In the genomic region with DNA sequence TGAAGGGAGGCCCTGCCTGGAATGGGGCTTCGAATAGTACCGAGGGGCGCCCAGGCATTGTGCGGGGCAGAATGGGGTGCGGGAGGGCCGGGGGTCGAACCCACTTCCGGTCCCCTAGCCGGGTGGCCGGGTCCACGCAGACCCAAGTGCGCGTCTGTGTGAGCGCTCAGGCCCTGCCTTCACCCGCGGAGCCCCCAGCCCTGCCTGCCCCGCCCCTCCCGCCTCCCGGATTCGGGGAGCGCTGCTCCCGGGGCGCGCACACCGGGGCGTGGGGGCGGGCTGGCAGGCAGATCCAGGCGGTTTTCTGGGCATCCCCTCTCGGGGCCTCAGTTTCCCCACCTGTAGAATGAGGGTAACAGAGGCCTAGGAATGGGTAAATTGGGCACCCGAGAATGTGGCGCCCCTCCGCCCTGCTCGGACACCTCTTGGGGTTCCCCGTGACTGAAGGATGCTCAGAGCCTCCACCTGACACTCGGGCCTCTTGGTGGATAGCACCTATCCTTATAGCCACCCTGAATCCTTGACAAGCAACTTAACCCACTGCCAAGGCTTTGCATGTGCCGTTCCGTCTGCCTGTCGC, we compare ENCODE assay signal across 8 cellular contexts. TPM values are rescaled to one million over a fixed set of nuclear protein-coding genes. Genes with fewer than 3 reads are reported as not detected.
DNase-seq lines count a peak whose midpoint lies in the region; ATAC-seq and TF ChIP-seq lines count a peak whose summit lies in the region.

No MANE protein-coding gene starts in this region.

- no peak for TF ChIP-seq CTCF in AG04450 (IDR thresholded peaks at IDR 0.05; ENCODE audit: low read depth, low read length)
- no peak for TF ChIP-seq CTCF in HEK293 (tag by site-specific recombination; IDR thresholded peaks at IDR 0.05)
- TF ChIP-seq CTCF in right atrium auricular region (IDR thresholded peaks at IDR 0.05) = no peak
- TF ChIP-seq CTCF in GM13977 (IDR thresholded peaks at IDR 0.05; ENCODE audit: extremely low read depth, insufficient read depth, missing control alignments) = no peak

- CTCF ChIA-PET in AG04450 (lab: Charles Lee) = no interaction called here
- CTCF ChIA-PET in HEK293 (lab: Yijun Ruan, JAX) = interaction anchor here (1.1 kb wide), 1 partner anchor 216 kb away, joined by 3 read pairs; no protein-coding TSS in a partner anchor
- CTCF ChIA-PET in activated CD8-positive, alpha-beta T cell treated with anti-CD3 and anti-CD28 coated beads, Interleukin-2, amount 10 ng/mL, durations not matched to agents 7 days and 5 days (lab: Charles Lee) = interaction anchor here (1.6 kb wide), 1 partner anchor 35 kb away, joined by 4 read pairs; no protein-coding TSS in a partner anchor

- no peaks in the 10 kb centered on the region for H3K9me3 Mint-ChIP-seq in activated CD8-positive, alpha-beta T cell treated with anti-CD3 and anti-CD28 coated beads, Interleukin-2, amount 10 ng/mL, durations not matched to agents 7 days and 5 days (ENCODE audit: insufficient read depth)

- H3K4me3 Mint-ChIP-seq in activated CD8-positive, alpha-beta T cell treated with anti-CD3 and anti-CD28 coated beads, Interleukin-2, amount 10 ng/mL, durations not matched to agents 7 days and 5 days = peak overlapping the region; percentile 79

- no peak for ATAC-seq in activated CD8-positive, alpha-beta T cell treated with anti-CD3 and anti-CD28 coated beads, Interleukin-2, amount 10 ng/mL, durations not matched to agents 7 days and 5 days
- ATAC-seq in HG02759 (IDR thresholded peaks at IDR 0.05; ENCODE audit: unreplicated experiment) = no peak

- peak overlapping the region; percentile 78 for H3K27ac Mint-ChIP-seq in activated CD8-positive, alpha-beta T cell treated with anti-CD3 and anti-CD28 coated beads, Interleukin-2, amount 10 ng/mL, durations not matched to agents 7 days and 5 days

- POLR2A ChIA-PET in AG04450 (lab: Yijun Ruan, JAX) (no interaction called here), HEK293 (lab: Yijun Ruan, JAX) (interaction anchor here (0.6 kb wide), 1 partner anchor 260 kb away, joined by 3 read pairs; no protein-coding TSS in a partner anchor)
- POLR2A ChIA-PET in activated CD8-positive, alpha-beta T cell treated with anti-CD3 and anti-CD28 coated beads, Interleukin-2, amount 10 ng/mL, durations not matched to agents 7 days and 5 days (lab: Charles Lee) = no interaction called here

- H3K27ac ChIP-seq in AG04450 (ENCODE audit: low read depth, low read length) = no peak overlapping the region
- H3K27ac ChIP-seq in HEK293 (ENCODE audit: extremely low read depth, low read depth, low read length) = peak overlapping the region; percentile 74; the same call in 1 of the 2 replicates
- peak overlapping the region; percentile 97 to 99 for H3K27ac ChIP-seq in right atrium auricular region
- H3K27ac ChIP-seq in skin epidermis = peak overlapping the region; percentile 34 to 97 (median 93)

- H3K4me3 ChIP-seq in AG04450 (ENCODE audit: low read depth, low read length) = peak overlapping the region; percentile 89
- H3K4me3 ChIP-seq in HEK293 (ENCODE audit: low read depth, low read length) = peak overlapping the region; percentile 86
- peak overlapping the region; percentile 91 to 92 for H3K4me3 ChIP-seq in right atrium auricular region
- H3K4me3 ChIP-seq in skin epidermis = peak overlapping the region; percentile 56 to 84 (median 67)

- H3K36me3 Mint-ChIP-seq in activated CD8-positive, alpha-beta T cell treated with anti-CD3 and anti-CD28 coated beads, Interleukin-2, amount 10 ng/mL, durations not matched to agents 7 days and 5 days (ENCODE audit: low read depth) = peaks cover 13% of the 10 kb centered on the region

- peaks cover 12% of the 10 kb centered on the region for H3K4me1 ChIP-seq in HEK293 (ENCODE audit: control insufficient read depth, insufficient read depth, low read length)
- H3K4me1 ChIP-seq in right atrium auricular region = peaks cover 0 to 32% of the 10 kb centered on the region in 2 donors

- no peaks in the 10 kb centered on the region; the same call in 1 of the 2 replicates for H3K9me3 ChIP-seq in AG04450 (ENCODE audit: control insufficient read depth, insufficient read depth, low read length)
- H3K9me3 ChIP-seq in HEK293 (ENCODE audit: control insufficient read depth, insufficient read depth, low read depth, low read length) = no peaks in the 10 kb centered on the region
- no peaks in the 10 kb centered on the region for H3K9me3 ChIP-seq in right atrium auricular region

- peaks cover 25% of the 10 kb centered on the region for H3K4me1 Mint-ChIP-seq in activated CD8-positive, alpha-beta T cell treated with anti-CD3 and anti-CD28 coated beads, Interleukin-2, amount 10 ng/mL, durations not matched to agents 7 days and 5 days (ENCODE audit: low read depth)

- no peak for DNase-seq in AG04450 (ENCODE audit: low read depth, low spot score)
- no peak for DNase-seq in activated CD8-positive, alpha-beta T cell treated with anti-CD3 and anti-CD28 coated beads, Interleukin-2, amount 10 ng/mL, durations not matched to agents 7 days and 5 days
- DNase-seq in right atrium auricular region (ENCODE audit: low spot score) = no peak
- no peak for DNase-seq in GM13977 (ENCODE audit: low spot score)
- no peak for DNase-seq in NK-92 treated with Interleukin-12 subunit alpha and Interleukin-12 subunit beta, amount 100 ng/mL, for 24 hours (lab: John Stamatoyannopoulos, UW)

- in situ Hi-C loops in GM13977 (cut with MboI; ENCODE audit: low pct_unique_long_range_greater_than_20kb, low sequenced_read_pairs, unreplicated experiment) = no loop called here

- H3K27me3 Mint-ChIP-seq in activated CD8-positive, alpha-beta T cell treated with anti-CD3 and anti-CD28 coated beads, Interleukin-2, amount 10 ng/mL, durations not matched to agents 7 days and 5 days (ENCODE audit: low read depth) = no peaks in the 10 kb centered on the region

- H3K27me3 ChIP-seq in AG04450 (ENCODE audit: control insufficient read depth, insufficient read depth, low read length) (no peaks in the 10 kb centered on the region), right atrium auricular region (no peaks in the 10 kb centered on the region)

- H3K36me3 ChIP-seq in HEK293 (ENCODE audit: control insufficient read depth in 2 of 2, insufficient read depth in 1 of 2, low read length in 2 of 2) = peaks cover 0 to 21% of the 10 kb centered on the region in 2 experiments; a peak in 2 of 3 replicates
- no peaks in the 10 kb centered on the region for H3K36me3 ChIP-seq in right atrium auricular region

TF ChIP-seq in HEK293, 187 proteins besides CTCF, POLR2A, EP300 and RAD21 (continues in another document):
- TF ChIP-seq ZNF792 (tag by site-specific recombination; IDR thresholded peaks at IDR 0.05) = no peak
- TF ChIP-seq PATZ1 (tag by site-specific recombination; IDR thresholded peaks at IDR 0.05) = peak; percentile 69
- 0 out of 2 replicates have a peak, but pooled peaks have one; percentile 2 for TF ChIP-seq ZNF610 (tag by site-specific recombination; IDR thresholded peaks at IDR 0.05; ENCODE audit: borderline replicate concordance)
- TF ChIP-seq GLIS2 (tag by site-specific recombination; IDR thresholded peaks at IDR 0.05) = peak; percentile 51
- no peak for TF ChIP-seq ZNF776 (tag by site-specific recombination; IDR thresholded peaks at IDR 0.05; ENCODE audit: borderline replicate concordance)

RNA-seq across cellular contexts. Expression of gene PIK3R2, which starts 0.7 kb away (rescaled TPM):
- 19.7 and 23.3 TPM in 2 replicates for polyA plus RNA-seq in AG04450 (2011; rRNA removed)
- polyA minus RNA-seq in AG04450 (2011; rRNA and poly(A)+ RNA removed) = 11.5 and 12.1 TPM in 2 replicates
- 1 to 10 TPM; 7.8 to 9.2 TPM for total RNA-seq in activated CD8-positive, alpha-beta T cell treated with anti-CD3 and anti-CD28 coated beads, Interleukin-2, amount 10 ng/mL, durations not matched to agents 7 days and 5 days
- 10 to 100 TPM; 18.7 to 19.0 TPM for total RNA-seq in right atrium auricular region

RNA-seq across cellular contexts. Expression of gene IFI30, which starts 20.0 kb away (rescaled TPM):
- 6.9 and 8.1 TPM in 2 replicates for polyA plus RNA-seq in AG04450 (2011; rRNA removed)
- 1.3 and 1.6 TPM in 2 replicates for polyA minus RNA-seq in AG04450 (2011; rRNA and poly(A)+ RNA removed)
- total RNA-seq in activated CD8-positive, alpha-beta T cell treated with anti-CD3 and anti-CD28 coated beads, Interleukin-2, amount 10 ng/mL, durations not matched to agents 7 days and 5 days = 10 to 100 TPM; 67.4 to 72.3 TPM
- 10 to 100 TPM in 1 of 2 donors, 1 to 10 TPM in 1; 8.1 to 43.2 TPM for total RNA-seq in right atrium auricular region

RNA-seq across cellular contexts. Expression of gene MPV17L2, which starts 39.4 kb away (rescaled TPM):
- polyA plus RNA-seq in AG04450 (2011; rRNA removed) = 8.2 and 13.4 TPM in 2 replicates
- polyA minus RNA-seq in AG04450 (2011; rRNA and poly(A)+ RNA removed) = 7.7 and 12.0 TPM in 2 replicates
- 10 to 100 TPM in 1 of 2 experiments, 1 to 10 TPM in 1; 9.2 to 10.9 TPM for total RNA-seq in activated CD8-positive, alpha-beta T cell treated with anti-CD3 and anti-CD28 coated beads, Interleukin-2, amount 10 ng/mL, durations not matched to agents 7 days and 5 days
- total RNA-seq in right atrium auricular region = 10 to 100 TPM; 28.3 to 40.8 TPM

RNA-seq across cellular contexts. Expression of gene RAB3A, which starts 50.2 kb away (rescaled TPM):
- polyA plus RNA-seq in AG04450 (2011; rRNA removed) = 2.8 and 6.1 TPM in 2 replicates
- 14.0 and 25.7 TPM in 2 replicates for polyA minus RNA-seq in AG04450 (2011; rRNA and poly(A)+ RNA removed)
- 1 to 10 TPM; 5.6 to 6.2 TPM for total RNA-seq in activated CD8-positive, alpha-beta T cell treated with anti-CD3 and anti-CD28 coated beads, Interleukin-2, amount 10 ng/mL, durations not matched to agents 7 days and 5 days
- 10 to 100 TPM in 1 of 2 donors, 1 to 10 TPM in 1; 8.6 to 27.0 TPM for total RNA-seq in right atrium auricular region

RNA-seq across cellular contexts. Expression of gene MAST3, which starts 56.1 kb away (rescaled TPM):
- polyA plus RNA-seq in AG04450 (2011; rRNA removed) = 2.1 and 2.5 TPM in 2 replicates
- 4.1 and 6.8 TPM in 2 replicates for polyA minus RNA-seq in AG04450 (2011; rRNA and poly(A)+ RNA removed)
- total RNA-seq in activated CD8-positive, alpha-beta T cell treated with anti-CD3 and anti-CD28 coated beads, Interleukin-2, amount 10 ng/mL, durations not matched to agents 7 days and 5 days = 10 to 100 TPM; 22.9 to 25.1 TPM
- total RNA-seq in right atrium auricular region = 1 to 10 TPM; 5.8 to 7.5 TPM
